8 cellular contexts compared by ENCODE assay signal in genomic region chr4:15682790-15683495, GRCh38. TPM values are rescaled to one million over a fixed set of nuclear protein-coding genes. Genes with fewer than 3 reads are reported as not detected.
DNase-seq lines count a peak whose midpoint lies in the region; ATAC-seq and TF ChIP-seq lines count a peak whose summit lies in the region.

No MANE protein-coding gene starts in this region.

- no peak for ATAC-seq in natural killer cell treated with Interleukin-12 subunit alpha and Interleukin-12 subunit beta and Interleukin-15 and Interleukin-18, amount 100 ng/mL, for 72 hours

- H2AFZ ChIP-seq in Loucy (ENCODE audit: low read length), result no peak overlapping the region

- no peaks in the 10 kb centered on the region for H3F3A ChIP-seq in Loucy (ENCODE audit: low read depth)

- 0 out of 2 replicates have a peak, but pooled peaks cover 5% of the 10 kb centered on the region for H3K36me3 ChIP-seq in Loucy (ENCODE audit: insufficient read depth, low read length)

- H3K27me3 Mint-ChIP-seq in natural killer cell treated with Interleukin-12 subunit alpha and Interleukin-12 subunit beta and Interleukin-15 and Interleukin-18, amount 100 ng/mL, for 72 hours, result no peaks in the 10 kb centered on the region

- H3K9me2 ChIP-seq in Loucy (replicated peaks; ENCODE audit: low read depth, low read length), result no peaks in the 10 kb centered on the region

- no peaks in the 10 kb centered on the region for H4K20me1 ChIP-seq in Loucy (ENCODE audit: insufficient read depth, low read length, poor library complexity, severe bottlenecking)

- peak overlapping the region; percentile 100 for H3K9ac ChIP-seq in Loucy (ENCODE audit: low read depth, low read length, poor library complexity, severe bottlenecking)

- DNase-seq in CD1c-positive myeloid dendritic cell (ENCODE audit: extremely low spot score) (peak; percentile 50), cerebellar cortex (ENCODE audit: low spot score) (peak; percentile 12), mucosa of gallbladder (ENCODE audit: low spot score) (no peak), H4 (ENCODE audit: low spot score) (no peak), caudate nucleus (lab: John Stamatoyannopoulos, UW) (no peak)
- DNase-seq in natural killer cell treated with Interleukin-12 subunit alpha and Interleukin-12 subunit beta and Interleukin-15 and Interleukin-18, amount 100 ng/mL, for 72 hours (ENCODE audit: low spot score), result no peak
- no peak for DNase-seq in activated naive CD4-positive, alpha-beta T cell treated with anti-CD3 and anti-CD28 coated beads, Interleukin-2, amount 50 U/mL, for 16 hours

- peak overlapping the region; percentile 91 for H3K4me2 ChIP-seq in Loucy (ENCODE audit: low read depth, low read length, poor library complexity, severe bottlenecking)

- no peaks in the 10 kb centered on the region for H3K9me3 Mint-ChIP-seq in natural killer cell treated with Interleukin-12 subunit alpha and Interleukin-12 subunit beta and Interleukin-15 and Interleukin-18, amount 100 ng/mL, for 72 hours

- TF ChIP-seq CTCF in Loucy (conservative IDR thresholded peaks at IDR 0.05; ENCODE audit: low read length), result no peak

- H3K4me3 Mint-ChIP-seq in natural killer cell treated with Interleukin-12 subunit alpha and Interleukin-12 subunit beta and Interleukin-15 and Interleukin-18, amount 100 ng/mL, for 72 hours, result peak overlapping the region; percentile 98

- peaks cover 75% of the 10 kb centered on the region for H3K79me2 ChIP-seq in Loucy (ENCODE audit: insufficient read depth, low read length)

- no peaks in the 10 kb centered on the region for H3K27me3 ChIP-seq in Loucy (ENCODE audit: insufficient read depth, low read length, poor library complexity, severe bottlenecking)

- peak overlapping the region; percentile 96 for H3K4me3 ChIP-seq in Loucy (ENCODE audit: low read length, poor library complexity, severe bottlenecking)

- H3K4me1 Mint-ChIP-seq in natural killer cell treated with Interleukin-12 subunit alpha and Interleukin-12 subunit beta and Interleukin-15 and Interleukin-18, amount 100 ng/mL, for 72 hours (ENCODE audit: low read depth in 2 of 2), result peaks cover 32 to 47% of the 10 kb centered on the region in 2 donors

- H3K4me1 ChIP-seq in Loucy (ENCODE audit: insufficient read depth, low read length, poor library complexity, severe bottlenecking), result peaks cover 65% of the 10 kb centered on the region

- H3K27ac Mint-ChIP-seq in natural killer cell treated with Interleukin-12 subunit alpha and Interleukin-12 subunit beta and Interleukin-15 and Interleukin-18, amount 100 ng/mL, for 72 hours, result peak overlapping the region; percentile 98

- H3K36me3 Mint-ChIP-seq in natural killer cell treated with Interleukin-12 subunit alpha and Interleukin-12 subunit beta and Interleukin-15 and Interleukin-18, amount 100 ng/mL, for 72 hours, result peaks cover 6% of the 10 kb centered on the region

- H3K27ac ChIP-seq in caudate nucleus (ENCODE audit: low read depth, low read length), result no peak overlapping the region

- H3K9me3 ChIP-seq in Loucy (ENCODE audit: insufficient read depth, low read depth, low read length), result no peaks in the 10 kb centered on the region

RNA-seq across cellular contexts. Expression of gene FAM200B, which starts 1.3 kb away (rescaled TPM):
- total RNA-seq in natural killer cell treated with Interleukin-12 subunit alpha and Interleukin-12 subunit beta and Interleukin-15 and Interleukin-18, amount 100 ng/mL, for 72 hours, result 10 to 100 TPM; 10.7 to 11.0 TPM
- 33.9 TPM for total RNA-seq in mucosa of gallbladder
- total RNA-seq in H4 (2014; rRNA removed; shearing (Covaris generic)), result 88.1 and 143 TPM in 2 replicates

RNA-seq across cellular contexts. Expression of gene BST1, which starts 19.9 kb away (rescaled TPM):
- 1 to 10 TPM in 1 of 2 donors, under 1 TPM in 1; 0.39 to 1.5 TPM for total RNA-seq in natural killer cell treated with Interleukin-12 subunit alpha and Interleukin-12 subunit beta and Interleukin-15 and Interleukin-18, amount 100 ng/mL, for 72 hours
- total RNA-seq in mucosa of gallbladder, result 12.7 TPM
- 0.56 TPM in 1 of 2 replicates, not detected in the other for total RNA-seq in H4 (2014; rRNA removed; shearing (Covaris generic))

RNA-seq across cellular contexts. Expression of gene FBXL5, which starts 27.8 kb away (rescaled TPM):
- total RNA-seq in natural killer cell treated with Interleukin-12 subunit alpha and Interleukin-12 subunit beta and Interleukin-15 and Interleukin-18, amount 100 ng/mL, for 72 hours, result 10 to 100 TPM; 50.5 to 73.9 TPM
- total RNA-seq in mucosa of gallbladder, result 93.5 TPM
- total RNA-seq in H4 (2014; rRNA removed; shearing (Covaris generic)), result 67.4 and 78.1 TPM in 2 replicates

Comparison
In these comparisons a context has a peak if more than half of its experiments do, and no peak if none do; other contexts are left out.
1. DNase-seq: peak in CD1c-positive myeloid dendritic cell (single experiment) and cerebellar cortex (single experiment); none in natural killer cell treated with Interleukin-12 subunit alpha and Interleukin-12 subunit beta and Interleukin-15 and Interleukin-18, amount 100 ng/mL, for 72 hours (single experiment), mucosa of gallbladder (single experiment), H4 (single experiment), caudate nucleus (0 of 61) and activated naive CD4-positive, alpha-beta T cell treated with anti-CD3 and anti-CD28 coated beads, Interleukin-2, amount 50 U/mL, for 16 hours (single experiment).